Comparison of ENCODE assay signal across 8 cellular contexts in the genomic region with DNA sequence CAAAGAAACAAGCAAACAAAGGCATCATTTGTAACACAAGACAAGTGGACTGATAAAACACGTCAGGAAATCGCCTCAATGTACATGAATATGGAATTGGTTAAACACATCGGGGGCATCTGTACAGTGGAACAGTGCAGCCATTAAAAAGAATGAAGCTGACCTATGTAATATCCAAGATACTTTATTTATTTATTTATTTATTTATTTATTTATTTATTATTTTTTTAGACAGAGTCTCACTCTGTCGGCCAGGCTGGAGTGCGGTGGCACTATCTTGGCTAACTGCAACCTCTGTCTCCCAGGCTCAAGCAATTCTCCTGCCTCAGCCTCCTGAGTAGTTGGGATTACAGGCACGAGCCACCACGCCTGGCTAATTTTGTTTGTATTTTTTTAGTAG.
"Had no signal": no experiment of that assay in that cellular context is flagged by ENCODE, and none has a peak within 500 bp of the region (broad histone marks: within the 10 kb centered on the region; RNA-seq: fewer than 3 reads in every experiment).

No MANE protein-coding gene starts in this region.

- H3K9ac ChIP-seq: GM23248 had no signal

- H3K36me3 ChIP-seq: HAP-1 had no signal

- H3K9me3 ChIP-seq: HAP-1 had no signal

- H3K27ac ChIP-seq: GM23248, HL-60 had no signal

- ATAC-seq: HCT116, K562 had no signal

- H3K4me3 ChIP-seq: GM23248, HAP-1, K562 had no signal

- DNase-seq: GM23248, GOT3, H7, IMR-90 had no signal

- FAIRE-seq: K562 had no signal

- H3K4me1 ChIP-seq: HAP-1 had no signal
